Comparison of ENCODE assay signal across 28 cellular contexts in the genomic region with DNA sequence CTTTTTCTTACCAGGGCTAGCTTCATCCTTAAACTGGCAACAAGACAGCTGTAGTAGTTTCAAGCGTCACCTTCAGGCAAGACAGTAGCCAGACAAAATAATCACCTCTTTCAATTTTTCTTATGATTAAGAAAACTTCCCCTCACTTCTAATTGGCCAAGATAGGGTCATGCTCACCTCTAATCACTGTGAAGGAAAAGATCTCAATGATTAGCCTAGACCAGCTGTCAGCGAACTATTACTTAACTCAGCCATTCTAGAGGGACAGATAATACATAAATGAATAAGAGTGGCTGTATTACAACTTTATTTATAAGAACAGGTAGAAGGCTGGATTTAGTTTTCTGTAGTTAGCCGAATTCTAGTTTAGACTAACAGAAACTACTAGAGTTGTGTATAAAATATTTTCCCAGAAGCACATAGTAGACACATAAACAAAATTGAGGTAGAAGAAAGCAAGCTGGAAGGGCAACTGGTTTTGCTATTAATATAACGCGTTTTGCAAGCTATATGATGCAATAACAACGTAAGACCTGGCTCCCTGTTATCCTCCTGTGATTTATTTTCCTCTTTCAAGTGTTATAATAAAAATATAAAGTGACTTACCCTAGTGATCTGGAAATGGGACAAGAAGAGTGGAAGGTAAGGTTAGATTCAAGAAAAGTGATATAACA.
DNase-seq lines count a peak whose midpoint lies in the region; ATAC-seq and TF ChIP-seq lines count a peak whose summit lies in the region.
"Had no signal": no experiment of that assay in that cellular context is flagged by ENCODE, and none has a peak within 500 bp of the region (broad histone marks: within the 10 kb centered on the region; RNA-seq: fewer than 3 reads in every experiment).

No MANE protein-coding gene starts in this region.

- H3K4me2 ChIP-seq in IMR-90 (ENCODE audit: low read depth, low read length) (no peak overlapping the region), PC-9 (peak overlapping the region; percentile 4; the same call in 1 of the 2 replicates)

- no peak overlapping the region for H3K4ac ChIP-seq in IMR-90 (ENCODE audit: low read depth, low read length)

- in situ Hi-C loops in IMR-90 (cut with MboI; ENCODE audit: low sequenced_read_pairs): no loop called here

- H3K23ac ChIP-seq in IMR-90 (ENCODE audit: low read depth, low read length): no peak overlapping the region

- H3K14ac ChIP-seq in IMR-90 (replicated peaks; ENCODE audit: low read depth, low read length): no peak overlapping the region

- no peak overlapping the region for H4K91ac ChIP-seq in IMR-90 (ENCODE audit: insufficient read depth, low read depth, low read length)

- no peaks in the 10 kb centered on the region for H3K4me1 ChIP-seq in IMR-90 (ENCODE audit: control insufficient read depth, insufficient read depth, low read length)
- no peaks in the 10 kb centered on the region for H3K4me1 ChIP-seq in PC-9 (replicated peaks; ENCODE audit: insufficient read depth)
- H3K4me1 ChIP-seq: BE2C, SJSA1 had no signal

- H3K27ac Mint-ChIP-seq in glutamatergic neuron (ENCODE audit: unreplicated experiment): peak overlapping the region; percentile 79
- no peak overlapping the region for H3K27ac Mint-ChIP-seq in activated CD8-positive, alpha-beta T cell treated with anti-CD3 and anti-CD28 coated beads, Interleukin-2, amount 10 ng/mL, durations not matched to agents 7 days and 5 days
- H3K27ac Mint-ChIP-seq: CD14-positive monocyte, T-cell had no signal

- H3F3A ChIP-seq in PC-9 (ENCODE audit: insufficient read depth, low read depth): no peaks in the 10 kb centered on the region

- no peak overlapping the region for H3K18ac ChIP-seq in IMR-90 (ENCODE audit: low read depth, low read length)

- H3K9me2 ChIP-seq in PC-9 (ENCODE audit: insufficient read depth): no peaks in the 10 kb centered on the region

- H3K4me3 ChIP-seq in IMR-90 (ENCODE audit: insufficient read depth, low read depth, low read length): no peak overlapping the region
- no peak overlapping the region for H3K4me3 ChIP-seq in PC-9
- H3K4me3 ChIP-seq: SJSA1 had no signal

- peak overlapping the region; percentile 8 for H3K4me3 Mint-ChIP-seq in glutamatergic neuron (ENCODE audit: unreplicated experiment)
- H3K4me3 Mint-ChIP-seq in activated CD8-positive, alpha-beta T cell treated with anti-CD3 and anti-CD28 coated beads, Interleukin-2, amount 10 ng/mL, durations not matched to agents 7 days and 5 days: no peak overlapping the region
- H3K4me3 Mint-ChIP-seq: CD14-positive monocyte; CD8-positive, alpha-beta memory T cell; IgD-negative memory B cell; T-cell had no signal

- no peaks in the 10 kb centered on the region for H3K27me3 Mint-ChIP-seq in glutamatergic neuron (ENCODE audit: unreplicated experiment)
- peaks cover 7% of the 10 kb centered on the region for H3K27me3 Mint-ChIP-seq in activated CD8-positive, alpha-beta T cell treated with anti-CD3 and anti-CD28 coated beads, Interleukin-2, amount 10 ng/mL, durations not matched to agents 7 days and 5 days (ENCODE audit: low read depth)

- H2BK5ac ChIP-seq in IMR-90 (ENCODE audit: low read depth, low read length, poor library complexity, severe bottlenecking): no peak overlapping the region

- ATAC-seq in IMR-90 (ENCODE audit: low read depth) (no peak), GM18498 (IDR thresholded peaks at IDR 0.05; ENCODE audit: unreplicated experiment) (no peak)
- no peak for ATAC-seq in activated CD8-positive, alpha-beta T cell treated with anti-CD3 and anti-CD28 coated beads, Interleukin-2, amount 10 ng/mL, durations not matched to agents 7 days and 5 days
- ATAC-seq: T-cell had no signal

- H2AFZ ChIP-seq in IMR-90 (replicated peaks; ENCODE audit: low read length, poor library complexity): no peak overlapping the region
- no peak overlapping the region for H2AFZ ChIP-seq in PC-9

- H3K79me1 ChIP-seq in IMR-90 (ENCODE audit: low read depth in 1 of 2, low read length in 2 of 2): no peaks in the 10 kb centered on the region

- TF ChIP-seq POLR2A in IMR-90 (IDR thresholded peaks at IDR 0.05; ENCODE audit: low read depth, low read length): no peak

- no peak overlapping the region for H2AK9ac ChIP-seq in IMR-90 (replicated peaks; ENCODE audit: low read depth, low read length, poor library complexity)

- BruUV-seq in IMR-90 (replicated peaks; lab: Mats Ljungman, UMichigan): no TSS peak
- BruUV-seq in PC-9 (replicated peaks; lab: Mats Ljungman, UMichigan): no TSS peak

- H4K20me1 ChIP-seq in IMR-90 (ENCODE audit: insufficient read depth, low read length) (no peaks in the 10 kb centered on the region), PC-9 (ENCODE audit: insufficient read depth) (no peaks in the 10 kb centered on the region)

- intact Hi-C loops in IMR-90 (cut with micrococcal nuclease) (no loop called here), PC-9 (cut with micrococcal nuclease; ENCODE audit: unreplicated experiment) (no loop called here)

- H4K5ac ChIP-seq in IMR-90 (ENCODE audit: low read depth, low read length): no peak overlapping the region

- no peaks in the 10 kb centered on the region for H3K9me1 ChIP-seq in IMR-90 (ENCODE audit: insufficient read depth, low read length)

- H3K56ac ChIP-seq in IMR-90 (ENCODE audit: extremely low read depth, insufficient read depth, low read length): no peak overlapping the region

- TF ChIP-seq CTCF in IMR-90 (conservative IDR thresholded peaks at IDR 0.05; ENCODE audit: low read depth, low read length) (no peak), PC-9 (conservative IDR thresholded peaks at IDR 0.05) (no peak), glutamatergic neuron (IDR thresholded peaks at IDR 0.05; ENCODE audit: partially characterized antibody, unreplicated experiment) (no peak)

- H4K8ac ChIP-seq in IMR-90 (ENCODE audit: low read depth in 2 of 2, low read length in 2 of 2): no peak overlapping the region

- peaks cover 29% of the 10 kb centered on the region for H3K4me1 Mint-ChIP-seq in glutamatergic neuron (ENCODE audit: low read depth, unreplicated experiment)
- H3K4me1 Mint-ChIP-seq in activated CD8-positive, alpha-beta T cell treated with anti-CD3 and anti-CD28 coated beads, Interleukin-2, amount 10 ng/mL, durations not matched to agents 7 days and 5 days (ENCODE audit: low read depth): no peaks in the 10 kb centered on the region
- H3K4me1 Mint-ChIP-seq: CD14-positive monocyte had no signal

- WGBS in IMR-90 (ENCODE audit: extremely low coverage in 2 of 2, insufficient read length in 1 of 2), 2 experiments: 67% methylated on average over 1 of the region's 6 CpGs; no CpG with 5 or more reads in 1 of the 2 experiments

- CTCF ChIA-PET in IMR-90 (lab: Yijun Ruan, JAX): no interaction called here
- CTCF ChIA-PET in PC-9 (lab: Charles Lee): no interaction called here
- CTCF ChIA-PET in activated CD8-positive, alpha-beta T cell treated with anti-CD3 and anti-CD28 coated beads, Interleukin-2, amount 10 ng/mL, durations not matched to agents 7 days and 5 days (lab: Charles Lee): interaction anchor here (1.2 kb wide), 1 partner anchor 19 kb away, joined by 3 read pairs; no protein-coding TSS in a partner anchor

- H3K9me3 ChIP-seq in IMR-90 (ENCODE audit: control insufficient read depth, insufficient read depth, low read length) (no peaks in the 10 kb centered on the region), PC-9 (ENCODE audit: insufficient read depth, low read depth) (no peaks in the 10 kb centered on the region)
- H3K9me3 ChIP-seq: BE2C, SJSA1 had no signal

- no peaks in the 10 kb centered on the region for H3K36me3 ChIP-seq in IMR-90 (ENCODE audit: control insufficient read depth, insufficient read depth, low read length)
- H3K36me3 ChIP-seq in PC-9 (ENCODE audit: low read depth): no peaks in the 10 kb centered on the region
- H3K36me3 ChIP-seq: BE2C, SJSA1 had no signal

- no peak overlapping the region for H2BK120ac ChIP-seq in IMR-90 (ENCODE audit: low read depth, low read length)

- H3K9me3 Mint-ChIP-seq in glutamatergic neuron (ENCODE audit: unreplicated experiment): no peaks in the 10 kb centered on the region
- no peaks in the 10 kb centered on the region for H3K9me3 Mint-ChIP-seq in activated CD8-positive, alpha-beta T cell treated with anti-CD3 and anti-CD28 coated beads, Interleukin-2, amount 10 ng/mL, durations not matched to agents 7 days and 5 days (ENCODE audit: insufficient read depth)
- H3K9me3 Mint-ChIP-seq: CD8-positive, alpha-beta memory T cell; IgD-negative memory B cell; T-cell had no signal

- dilution Hi-C loops in IMR-90 (cut with HindIII; ENCODE audit: low sequenced_read_pairs, unreplicated experiment): no loop called here

- TF ChIP-seq RAD21 in IMR-90 (IDR thresholded peaks at IDR 0.05; ENCODE audit: low read length): no peak

- H3K27ac ChIP-seq in IMR-90 (ENCODE audit: insufficient read depth, low read length): no peak overlapping the region
- no peak overlapping the region for H3K27ac ChIP-seq in PC-9
- H3K27ac ChIP-seq: 22Rv1, SJSA1 had no signal

- POLR2A ChIA-PET in IMR-90 (lab: Charles Lee; ENCODE audit: unreplicated experiment): no interaction called here
- POLR2A ChIA-PET in PC-9 (lab: Charles Lee; ENCODE audit: unreplicated experiment): no interaction called here
- POLR2A ChIA-PET in activated CD8-positive, alpha-beta T cell treated with anti-CD3 and anti-CD28 coated beads, Interleukin-2, amount 10 ng/mL, durations not matched to agents 7 days and 5 days (lab: Charles Lee): no interaction called here

- H3K79me2 ChIP-seq in PC-9 (ENCODE audit: low read depth): no peaks in the 10 kb centered on the region

- H3K27me3 ChIP-seq in IMR-90 (ENCODE audit: control insufficient read depth, insufficient read depth, low read length): no peaks in the 10 kb centered on the region
- H3K27me3 ChIP-seq in PC-9 (ENCODE audit: insufficient read depth, low read depth): no peaks in the 10 kb centered on the region

- H2BK20ac ChIP-seq in IMR-90 (ENCODE audit: low read depth, low read length): no peak overlapping the region

- no peak overlapping the region for H2BK15ac ChIP-seq in IMR-90 (ENCODE audit: low read depth, low read length)

- DNase-seq in DMS 273 (lab: John Stamatoyannopoulos, UW; ENCODE audit: unreplicated experiment): peak; percentile 54
- DNase-seq in DMS 273 treated with DMSO at 0.1 percent for 48 hours (lab: John Stamatoyannopoulos, UW): no peak
- no peak for DNase-seq in IMR-90
- no peak for DNase-seq in PC-9
- no peak for DNase-seq in glutamatergic neuron
- no peak for DNase-seq in AML-193 (lab: John Stamatoyannopoulos, UW)
- DNase-seq in activated CD8-positive, alpha-beta T cell treated with anti-CD3 and anti-CD28 coated beads, Interleukin-2, amount 10 ng/mL, durations not matched to agents 7 days and 5 days: no peak
- DNase-seq: BE2C; CD8-positive, alpha-beta memory T cell; DMS153; DND-41; GOT3; HCEC 1CT; MV-4-11; NCI-H1105; NCI-H146; NCI-H1930; NCI-H345; NCI-H510A treated with DMSO at 0.1 percent for 48 hours; NCI-H748 treated with DMSO at 0.1 percent for 48 hours; Right ventricle myocardium superior; RPMI8226; T-cell had no signal

- H3K36me3 Mint-ChIP-seq in glutamatergic neuron (ENCODE audit: unreplicated experiment): no peaks in the 10 kb centered on the region
- no peaks in the 10 kb centered on the region for H3K36me3 Mint-ChIP-seq in activated CD8-positive, alpha-beta T cell treated with anti-CD3 and anti-CD28 coated beads, Interleukin-2, amount 10 ng/mL, durations not matched to agents 7 days and 5 days (ENCODE audit: low read depth)
- H3K36me3 Mint-ChIP-seq: CD14-positive monocyte; CD8-positive, alpha-beta memory T cell; IgD-negative memory B cell; T-cell had no signal

- H2AK5ac ChIP-seq in IMR-90 (ENCODE audit: low read depth, low read length): no peak overlapping the region

- no peak overlapping the region for H3K9ac ChIP-seq in IMR-90 (ENCODE audit: low read depth, low read length)
